Comparison of ENCODE assay signal across 9 cellular contexts in genomic region chrX:131633285-131633917, GRCh38.
A peak's percentile ranks its signal among the peaks of the same experiment; 100 is the strongest.
DNase-seq lines count a peak whose midpoint lies in the region; ATAC-seq and TF ChIP-seq lines count a peak whose summit lies in the region.
"Had no signal": no experiment of that assay in that cellular context is flagged by ENCODE, and none has a peak within 500 bp of the region (broad histone marks: within the 10 kb centered on the region; RNA-seq: fewer than 3 reads in every experiment).

No MANE protein-coding gene starts in this region.

- no peaks in the 10 kb centered on the region for H4K20me1 ChIP-seq in OCI-LY3 (ENCODE audit: insufficient read depth, low read length)

- DNase-seq in DMS 273 (lab: John Stamatoyannopoulos, UW; ENCODE audit: unreplicated experiment) (peak; percentile 86), fibroblast of the conjunctiva (ENCODE audit: low read depth) (peak; percentile 36), osteocyte (ENCODE audit: extremely low spot score, unreplicated experiment) (peak; percentile 88)
- DNase-seq in activated T-cell treated with anti-CD3 and anti-CD28 coated beads, Interleukin-2, amount 50 U/mL, for 24 hours: peak; percentile 49

- ATAC-seq in GM19351 (IDR thresholded peaks at IDR 0.05; ENCODE audit: unreplicated experiment) (peak; percentile 97), HG03565 (IDR thresholded peaks at IDR 0.05; ENCODE audit: unreplicated experiment) (peak; percentile 78), GM18520 (IDR thresholded peaks at IDR 0.05; ENCODE audit: unreplicated experiment) (no peak)

- H3K27me3 ChIP-seq in OCI-LY3 (ENCODE audit: low read depth, low read length): no peaks in the 10 kb centered on the region

- no peak overlapping the region for H3K9ac ChIP-seq in OCI-LY3 (ENCODE audit: low read length)

- H3K4me3 ChIP-seq in OCI-LY3 (ENCODE audit: low read length): no peak overlapping the region

- H3K36me3 ChIP-seq in OCI-LY3 (replicated peaks; ENCODE audit: low read depth, low read length): no peaks in the 10 kb centered on the region

- H3K36me3 Mint-ChIP-seq in activated T-cell treated with anti-CD3 and anti-CD28 coated beads, Interleukin-2, amount 50 U/mL, for 24 hours (ENCODE audit: low read depth): no peaks in the 10 kb centered on the region
- no peaks in the 10 kb centered on the region for H3K36me3 Mint-ChIP-seq in osteocyte (ENCODE audit: unreplicated experiment)
- H3K36me3 Mint-ChIP-seq: activated naive CD4-positive, alpha-beta T cell treated with anti-CD3 and anti-CD28 coated beads, Interleukin-2, amount 50 U/mL, for 24 hours had no signal

- peaks cover 35% of the 10 kb centered on the region for H3K27me3 Mint-ChIP-seq in activated T-cell treated with anti-CD3 and anti-CD28 coated beads, Interleukin-2, amount 50 U/mL, for 24 hours
- H3K27me3 Mint-ChIP-seq in osteocyte (ENCODE audit: unreplicated experiment): peaks cover 23% of the 10 kb centered on the region
- H3K27me3 Mint-ChIP-seq: activated naive CD4-positive, alpha-beta T cell treated with anti-CD3 and anti-CD28 coated beads, Interleukin-2, amount 50 U/mL, for 24 hours had no signal

- no peak overlapping the region for H3K4me3 Mint-ChIP-seq in activated T-cell treated with anti-CD3 and anti-CD28 coated beads, Interleukin-2, amount 50 U/mL, for 24 hours
- no peak overlapping the region for H3K4me3 Mint-ChIP-seq in osteocyte (ENCODE audit: unreplicated experiment)
- H3K4me3 Mint-ChIP-seq: activated naive CD4-positive, alpha-beta T cell treated with anti-CD3 and anti-CD28 coated beads, Interleukin-2, amount 50 U/mL, for 24 hours had no signal

- no peaks in the 10 kb centered on the region for H3K79me2 ChIP-seq in OCI-LY3 (ENCODE audit: low read length)

- TF ChIP-seq CTCF in OCI-LY3 (IDR thresholded peaks at IDR 0.05; ENCODE audit: low read depth, low read length) (peak; percentile 78), osteocyte (IDR thresholded peaks at IDR 0.05) (peak; percentile 95)

- H3K27ac ChIP-seq in OCI-LY3 (ENCODE audit: low read length): no peak overlapping the region

- H3K9me3 ChIP-seq in OCI-LY3 (ENCODE audit: insufficient read depth, low read length): no peaks in the 10 kb centered on the region

- H2AFZ ChIP-seq in OCI-LY3 (ENCODE audit: low read depth, low read length): no peak overlapping the region

- no peak overlapping the region for H3K27ac Mint-ChIP-seq in activated T-cell treated with anti-CD3 and anti-CD28 coated beads, Interleukin-2, amount 50 U/mL, for 24 hours
- no peak overlapping the region for H3K27ac Mint-ChIP-seq in osteocyte (ENCODE audit: unreplicated experiment)
- H3K27ac Mint-ChIP-seq: activated naive CD4-positive, alpha-beta T cell treated with anti-CD3 and anti-CD28 coated beads, Interleukin-2, amount 50 U/mL, for 24 hours had no signal

- no peaks in the 10 kb centered on the region for H3K9me3 Mint-ChIP-seq in activated T-cell treated with anti-CD3 and anti-CD28 coated beads, Interleukin-2, amount 50 U/mL, for 24 hours
- H3K9me3 Mint-ChIP-seq in osteocyte (ENCODE audit: unreplicated experiment): no peaks in the 10 kb centered on the region
- H3K9me3 Mint-ChIP-seq: activated naive CD4-positive, alpha-beta T cell treated with anti-CD3 and anti-CD28 coated beads, Interleukin-2, amount 50 U/mL, for 24 hours had no signal

- H3K4me1 Mint-ChIP-seq in activated T-cell treated with anti-CD3 and anti-CD28 coated beads, Interleukin-2, amount 50 U/mL, for 24 hours (ENCODE audit: low read depth): no peaks in the 10 kb centered on the region
- no peaks in the 10 kb centered on the region for H3K4me1 Mint-ChIP-seq in osteocyte (ENCODE audit: unreplicated experiment)
- H3K4me1 Mint-ChIP-seq: activated naive CD4-positive, alpha-beta T cell treated with anti-CD3 and anti-CD28 coated beads, Interleukin-2, amount 50 U/mL, for 24 hours had no signal

- H3K4me1 ChIP-seq in OCI-LY3 (ENCODE audit: low read length): peaks cover 4% of the 10 kb centered on the region; the same call in 1 of the 2 replicates

- no peak overlapping the region for H3K4me2 ChIP-seq in OCI-LY3 (ENCODE audit: low read length)

Comparison
In these comparisons a context has a peak if more than half of its experiments do, and no peak if none do; other contexts are left out.
1. DNase-seq: peak in every context shown above with its lines; median percentile 88 in osteocyte; 86 in DMS 273; 49 in activated T-cell treated with anti-CD3 and anti-CD28 coated beads, Interleukin-2, amount 50 U/mL, for 24 hours; 36 in fibroblast of the conjunctiva.